In genomic region chr13:30696278-30697176, GRCh38 we compare ENCODE assay signal across 7 cellular contexts. TPM values are rescaled to one million over a fixed set of nuclear protein-coding genes. Genes with fewer than 3 reads are reported as not detected.
A peak's percentile ranks its signal among the peaks of the same experiment; 100 is the strongest.
DNase-seq lines count a peak whose midpoint lies in the region; ATAC-seq and TF ChIP-seq lines count a peak whose summit lies in the region.

No MANE protein-coding gene starts in this region.

- no peaks in the 10 kb centered on the region for H3K79me2 ChIP-seq in GM23338 (replicated peaks; ENCODE audit: insufficient read depth)

- H3K27ac ChIP-seq in GM23338 (ENCODE audit: low read depth) (no peak overlapping the region), RWPE1 (peak overlapping the region; percentile 44; the same call in 1 of the 2 replicates), cardiac muscle cell (no peak overlapping the region)

- no peaks in the 10 kb centered on the region for H4K20me1 ChIP-seq in GM23338 (replicated peaks; ENCODE audit: insufficient read depth)

- H3K4me3 Mint-ChIP-seq in GM23338 = no peak overlapping the region
- H3K4me3 Mint-ChIP-seq in stimulated activated effector memory CD8-positive, alpha-beta T cell treated with anti-CD3 and anti-CD28 coated beads, Interleukin-12 subunit alpha, Interleukin-12 subunit beta, amount 100 ng/mL, for 72 hours = peak overlapping the region; percentile 52

- CTCF ChIA-PET in RWPE1 (lab: Yijun Ruan, JAX) = interaction anchor here (0.6 kb wide), 1 partner anchor 806 kb away, joined by 3 read pairs; no protein-coding TSS in a partner anchor

- no peaks in the 10 kb centered on the region for H3K9me3 ChIP-seq in cardiac muscle cell (ENCODE audit: low read depth)

- ATAC-seq in GM23338 (peak; percentile 54; the same call in 2 of the 3 replicates), GM19397 (IDR thresholded peaks at IDR 0.05; ENCODE audit: unreplicated experiment) (no peak)
- ATAC-seq in stimulated activated effector memory CD8-positive, alpha-beta T cell treated with anti-CD3 and anti-CD28 coated beads, Interleukin-12 subunit alpha, Interleukin-12 subunit beta, amount 100 ng/mL, for 72 hours = peak; percentile 80

- H3K36me3 ChIP-seq in GM23338 (ENCODE audit: insufficient read depth) (no peaks in the 10 kb centered on the region), cardiac muscle cell (no peaks in the 10 kb centered on the region)

- no peaks in the 10 kb centered on the region for H3K9me2 ChIP-seq in GM23338 (ENCODE audit: insufficient read depth)

- H3K4me3 ChIP-seq in GM23338 (no peak overlapping the region), cardiac muscle cell (no peak overlapping the region)

- peaks cover 8% of the 10 kb centered on the region for H3K27me3 Mint-ChIP-seq in GM23338 (ENCODE audit: insufficient read depth, low read depth, poor library complexity)

- H3K9me3 Mint-ChIP-seq in GM23338 = no peaks in the 10 kb centered on the region
- H3K9me3 Mint-ChIP-seq in stimulated activated effector memory CD8-positive, alpha-beta T cell treated with anti-CD3 and anti-CD28 coated beads, Interleukin-12 subunit alpha, Interleukin-12 subunit beta, amount 100 ng/mL, for 72 hours = no peaks in the 10 kb centered on the region

- no peaks in the 10 kb centered on the region for H3F3A ChIP-seq in GM23338 (replicated peaks; ENCODE audit: low read depth)

- POLR2A ChIA-PET in RWPE1 (lab: Yijun Ruan, JAX; ENCODE audit: low non-redundant PET) = no interaction called here

- H3K4me1 Mint-ChIP-seq in GM23338 = peaks cover 29% of the 10 kb centered on the region
- H3K4me1 Mint-ChIP-seq in stimulated activated effector memory CD8-positive, alpha-beta T cell treated with anti-CD3 and anti-CD28 coated beads, Interleukin-12 subunit alpha, Interleukin-12 subunit beta, amount 100 ng/mL, for 72 hours = peaks cover 34% of the 10 kb centered on the region

- in situ Hi-C loops in GM13977 (cut with MboI; ENCODE audit: low pct_unique_long_range_greater_than_20kb, low sequenced_read_pairs, unreplicated experiment) = no loop called here

- no peak for TF ChIP-seq CTCF in GM23338 (conservative IDR thresholded peaks at IDR 0.05; ENCODE audit: low read depth in 2 of 2)
- no peak for TF ChIP-seq CTCF in RWPE1 (conservative IDR thresholded peaks at IDR 0.05; ENCODE audit: low read depth)
- TF ChIP-seq CTCF in cardiac muscle cell (IDR thresholded peaks at IDR 0.05; ENCODE audit: low read depth, low read length) = no peak
- no peak for TF ChIP-seq CTCF in GM13977 (IDR thresholded peaks at IDR 0.05; ENCODE audit: extremely low read depth, insufficient read depth, missing control alignments)

- H3K27me3 ChIP-seq in GM23338 (ENCODE audit: insufficient read depth) (no peaks in the 10 kb centered on the region), cardiac muscle cell (no peaks in the 10 kb centered on the region)

- DNase-seq in GM23338 (ENCODE audit: low spot score) (peak; percentile 25), RWPE1 (ENCODE audit: low spot score) (no peak), cardiac muscle cell (ENCODE audit: low read depth in 1 of 2, low spot score in 1 of 2) (peak; percentile 16 to 54), GM13977 (ENCODE audit: low spot score) (no peak)
- no peak for DNase-seq in stimulated activated effector memory CD8-positive, alpha-beta T cell treated with anti-CD3 and anti-CD28 coated beads, Interleukin-12 subunit alpha, Interleukin-12 subunit beta, amount 100 ng/mL, for 72 hours (ENCODE audit: low spot score in 2 of 2)
- no peak for DNase-seq in activated CD4-positive, alpha-beta T cell treated with anti-CD3 and anti-CD28 coated beads for 48 hours

- peaks cover 17% of the 10 kb centered on the region for H3K4me1 ChIP-seq in GM23338 (ENCODE audit: insufficient read depth)
- H3K4me1 ChIP-seq in cardiac muscle cell (ENCODE audit: low read depth) = peaks cover 10% of the 10 kb centered on the region

- H3K4me2 ChIP-seq in GM23338 = no peak overlapping the region

- H3K36me3 Mint-ChIP-seq in GM23338 (ENCODE audit: low read depth) = no peaks in the 10 kb centered on the region
- H3K36me3 Mint-ChIP-seq in stimulated activated effector memory CD8-positive, alpha-beta T cell treated with anti-CD3 and anti-CD28 coated beads, Interleukin-12 subunit alpha, Interleukin-12 subunit beta, amount 100 ng/mL, for 72 hours = no peaks in the 10 kb centered on the region

- peak overlapping the region; percentile 80; the same call in 1 of the 2 replicates for H3K27ac Mint-ChIP-seq in GM23338
- H3K27ac Mint-ChIP-seq in stimulated activated effector memory CD8-positive, alpha-beta T cell treated with anti-CD3 and anti-CD28 coated beads, Interleukin-12 subunit alpha, Interleukin-12 subunit beta, amount 100 ng/mL, for 72 hours = peak overlapping the region; percentile 27

- peak overlapping the region; percentile 64 for H2AFZ ChIP-seq in GM23338

TF ChIP-seq in GM23338, 12 proteins besides CTCF, POLR2A, EP300 and RAD21 (continues in another document):
- no peak for TF ChIP-seq ZNF462 (CRISPR knock-in tag; IDR thresholded peaks at IDR 0.05)
- TF ChIP-seq JUNB (IDR thresholded peaks at IDR 0.05; ENCODE audit: unreplicated experiment) = no peak
- TF ChIP-seq POLR2AphosphoS5 (IDR thresholded peaks at IDR 0.05; ENCODE audit: low read depth) = no peak

RNA-seq across cellular contexts. Expression of gene ALOX5AP, which starts 38.8 kb away (rescaled TPM):
- total RNA-seq in GM23338 (2014; rRNA removed; shearing (Covaris generic)) = not detected in 2 replicates
- 0.23 TPM in 1 of 2 replicates, not detected in the other for polyA plus RNA-seq in GM23338 (2016; fragmentation: Nextera tagmentation; extraction: Ambion mirVana)
- not detected in 2 replicates for total RNA-seq in cardiac muscle cell
- polyA plus RNA-seq in cardiac muscle cell = 0.66 TPM in 1 of 2 replicates, not detected in the other

Comparison
In these comparisons a context has a peak if more than half of its experiments do, and no peak if none do; other contexts are left out.
1. DNase-seq: peak in GM23338 (single experiment) and cardiac muscle cell (2 of 2); none in RWPE1 (single experiment), stimulated activated effector memory CD8-positive, alpha-beta T cell treated with anti-CD3 and anti-CD28 coated beads, Interleukin-12 subunit alpha, Interleukin-12 subunit beta, amount 100 ng/mL, for 72 hours (0 of 2), GM13977 (single experiment) and activated CD4-positive, alpha-beta T cell treated with anti-CD3 and anti-CD28 coated beads for 48 hours (single experiment).